Comparison of ENCODE assay signal across 9 cellular contexts in the genomic region with DNA sequence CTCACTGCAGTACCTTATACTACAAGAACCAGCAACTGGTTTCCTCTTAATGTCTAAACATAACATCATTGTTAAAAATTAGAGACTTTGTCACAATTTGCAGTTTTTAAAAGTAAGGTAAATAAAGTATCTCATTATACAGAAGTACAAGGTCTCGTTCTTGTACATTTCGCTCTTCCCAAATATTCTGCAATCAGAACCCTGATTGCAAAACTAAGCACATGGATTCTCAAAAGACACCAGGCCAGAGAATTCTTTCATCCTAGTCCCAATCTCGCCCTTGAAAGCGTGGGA. TPM values are rescaled to one million over a fixed set of nuclear protein-coding genes. Genes with fewer than 3 reads are reported as not detected.
A peak's percentile ranks its signal among the peaks of the same experiment; 100 is the strongest.
DNase-seq lines count a peak whose midpoint lies in the region; ATAC-seq, FAIRE-seq and TF ChIP-seq lines count a peak whose summit lies in the region.
"Had no signal": no experiment of that assay in that cellular context is flagged by ENCODE, and none has a peak within 500 bp of the region (broad histone marks: within the 10 kb centered on the region; RNA-seq: fewer than 3 reads in every experiment).

No MANE protein-coding gene starts in this region.

- H3K79me2 ChIP-seq in SK-N-SH (ENCODE audit: insufficient read depth) = no peaks in the 10 kb centered on the region

- peaks cover 3% of the 10 kb centered on the region for H3F3A ChIP-seq in SK-N-SH (replicated peaks; ENCODE audit: insufficient read depth)

- no peak for TF ChIP-seq RAD21 in SK-N-SH (IDR thresholded peaks at IDR 0.05; ENCODE audit: low read length)

- ATAC-seq in SK-N-SH treated with all-trans-retinoic acid at 6 μM for 48 hours (no peak), HG02981 (IDR thresholded peaks at IDR 0.05; ENCODE audit: unreplicated experiment) (no peak), GM19455 (IDR thresholded peaks at IDR 0.05; ENCODE audit: unreplicated experiment) (no peak), GM21717 (IDR thresholded peaks at IDR 0.05; ENCODE audit: unreplicated experiment) (no peak)

- 57% methylated on average over 2 of the region's 4 CpGs for WGBS in SK-N-SH (ENCODE audit: low lambda C conversion rate)

- H3K27me3 ChIP-seq in SK-N-SH (ENCODE audit: insufficient read depth) = peaks cover 10% of the 10 kb centered on the region

- no peak for TF ChIP-seq EP300 in SK-N-SH (IDR thresholded peaks at IDR 0.05; ENCODE audit: borderline replicate concordance in 1 of 2, low read depth in 1 of 2, low read length in 1 of 2)

- H3K4me3 ChIP-seq in SK-N-SH (ENCODE audit: low read depth in 2 of 2, low read length in 1 of 2) (peak overlapping the region; percentile 56), kidney (ENCODE audit: low read length in 2 of 2) (peak overlapping the region; percentile 66 to 79)

- peak overlapping the region; percentile 81 for H3K4me2 ChIP-seq in SK-N-SH

- H3K36me3 ChIP-seq in SK-N-SH (replicated peaks in 1 of 2; ENCODE audit: control insufficient read depth in 1 of 2, insufficient read depth in 2 of 2, low read length in 1 of 2) (no peaks in the 10 kb centered on the region), kidney (ENCODE audit: control insufficient read depth in 1 of 2, insufficient read depth in 2 of 2, low read length in 2 of 2) (no peaks in the 10 kb centered on the region)

- H3K9me3 ChIP-seq in SK-N-SH = no peaks in the 10 kb centered on the region
- no peaks in the 10 kb centered on the region for H3K9me3 ChIP-seq in kidney (ENCODE audit: control insufficient read depth in 1 of 2, low read length in 2 of 2)

- intact Hi-C loops in kidney (cut with DNase I) = no loop called here

- DNase-seq in SK-N-SH (no peak), amniotic epithelial cell (ENCODE audit: low read depth) (peak; percentile 71), kidney (no peak), substantia nigra (lab: John Stamatoyannopoulos, UW) (no peak)
- DNase-seq: NCI-H2029 had no signal

- H3K4me1 ChIP-seq in SK-N-SH (ENCODE audit: control insufficient read depth in 1 of 2, insufficient read depth in 2 of 2, low read depth in 1 of 2, low read length in 1 of 2) (peaks cover 3% of the 10 kb centered on the region in 2 experiments; a peak in 3 of 4 replicates), kidney (ENCODE audit: control insufficient read depth in 1 of 2, insufficient read depth in 1 of 2, low read depth in 1 of 2, low read length in 2 of 2) (peaks cover 0 to 4% of the 10 kb centered on the region in 2 donors)

- TF ChIP-seq CTCF in SK-N-SH (IDR thresholded peaks at IDR 0.05) (no peak), kidney (IDR thresholded peaks at IDR 0.05; ENCODE audit: borderline replicate concordance, extremely low read depth, insufficient read depth) (no peak)

- POLR2A ChIA-PET in SK-N-SH (lab: Yijun Ruan, JAX) = no interaction called here

- FAIRE-seq in kidney (lab: Jason Lieb, UNC) = no peak

- CTCF ChIA-PET in SK-N-SH (lab: Yijun Ruan, JAX) = no interaction called here

- H4K20me1 ChIP-seq in SK-N-SH (ENCODE audit: insufficient read depth) = no peaks in the 10 kb centered on the region

- peak overlapping the region in 1 of 2 experiments; percentile 22; a peak in 1 of 4 replicates for H3K27ac ChIP-seq in SK-N-SH (ENCODE audit: low read depth in 2 of 2, low read length in 1 of 2)
- H3K27ac ChIP-seq in kidney (ENCODE audit: low read depth in 2 of 2, low read length in 2 of 2) = peak overlapping the region; percentile 34 to 79
- peak overlapping the region; percentile 87 for H3K27ac ChIP-seq in substantia nigra (ENCODE audit: low read depth, low read length, poor library complexity, severe bottlenecking)

- peak overlapping the region; percentile 57 for H3K9ac ChIP-seq in SK-N-SH
- H3K9ac ChIP-seq in kidney (ENCODE audit: low read length in 2 of 2) = peak overlapping the region; percentile 61 to 64

- peak overlapping the region; percentile 83 for H2AFZ ChIP-seq in SK-N-SH (ENCODE audit: low read depth)

- H3K9me2 ChIP-seq in SK-N-SH = no peaks in the 10 kb centered on the region

TF ChIP-seq in SK-N-SH, 30 proteins besides CTCF, POLR2A, EP300 and RAD21 (continues in another document):
- TF ChIP-seq CHD2 (IDR thresholded peaks at IDR 0.05; ENCODE audit: low read length, partially characterized antibody) = no peak
- TF ChIP-seq JUND (IDR thresholded peaks at IDR 0.05) = no peak
- TF ChIP-seq, protein P1, sequence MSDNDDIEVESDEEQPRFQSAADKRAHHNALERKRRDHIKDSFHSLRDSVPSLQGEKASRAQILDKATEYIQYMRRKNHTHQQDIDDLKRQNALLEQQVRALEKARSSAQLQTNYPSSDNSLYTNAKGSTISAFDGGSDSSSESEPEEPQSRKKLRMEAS (IDR thresholded peaks at IDR 0.05; ENCODE audit: low read depth) = no peak
- no peak for TF ChIP-seq SIN3A (IDR thresholded peaks at IDR 0.05; ENCODE audit: borderline replicate concordance, low read depth, low read length)
- no peak for TF ChIP-seq GATA2 (CRISPR knock-in tag; IDR thresholded peaks at IDR 0.05)
- no peak for TF ChIP-seq TAF1 (IDR thresholded peaks at IDR 0.05; ENCODE audit: borderline replicate concordance, low read depth, low read length)
- TF ChIP-seq MXI1 (IDR thresholded peaks at IDR 0.05; ENCODE audit: low read depth, low read length) = no peak
- TF ChIP-seq FOSL2 (IDR thresholded peaks at IDR 0.05; ENCODE audit: borderline replicate concordance, low read depth) = no peak
- no peak for TF ChIP-seq YY1 (IDR thresholded peaks at IDR 0.05; ENCODE audit: low read depth)

TF ChIP-seq in SK-N-SH treated with all-trans-retinoic acid at 6 μM for 48 hours, 23 proteins besides CTCF, POLR2A, EP300 and RAD21:
- TF ChIP-seq ESRRG (CRISPR knock-in tag; IDR thresholded peaks at IDR 0.05) (no peak), ISL1 (CRISPR knock-in tag; IDR thresholded peaks at IDR 0.05) (no peak), TOX (CRISPR knock-in tag; IDR thresholded peaks at IDR 0.05; ENCODE audit: borderline replicate concordance) (no peak), PPARA (CRISPR knock-in tag; IDR thresholded peaks at IDR 0.05; ENCODE audit: borderline replicate concordance) (no peak), ZNF565 (CRISPR knock-in tag; conservative IDR thresholded peaks at IDR 0.05; ENCODE audit: low read depth) (no peak)
- TF ChIP-seq, protein P2, sequence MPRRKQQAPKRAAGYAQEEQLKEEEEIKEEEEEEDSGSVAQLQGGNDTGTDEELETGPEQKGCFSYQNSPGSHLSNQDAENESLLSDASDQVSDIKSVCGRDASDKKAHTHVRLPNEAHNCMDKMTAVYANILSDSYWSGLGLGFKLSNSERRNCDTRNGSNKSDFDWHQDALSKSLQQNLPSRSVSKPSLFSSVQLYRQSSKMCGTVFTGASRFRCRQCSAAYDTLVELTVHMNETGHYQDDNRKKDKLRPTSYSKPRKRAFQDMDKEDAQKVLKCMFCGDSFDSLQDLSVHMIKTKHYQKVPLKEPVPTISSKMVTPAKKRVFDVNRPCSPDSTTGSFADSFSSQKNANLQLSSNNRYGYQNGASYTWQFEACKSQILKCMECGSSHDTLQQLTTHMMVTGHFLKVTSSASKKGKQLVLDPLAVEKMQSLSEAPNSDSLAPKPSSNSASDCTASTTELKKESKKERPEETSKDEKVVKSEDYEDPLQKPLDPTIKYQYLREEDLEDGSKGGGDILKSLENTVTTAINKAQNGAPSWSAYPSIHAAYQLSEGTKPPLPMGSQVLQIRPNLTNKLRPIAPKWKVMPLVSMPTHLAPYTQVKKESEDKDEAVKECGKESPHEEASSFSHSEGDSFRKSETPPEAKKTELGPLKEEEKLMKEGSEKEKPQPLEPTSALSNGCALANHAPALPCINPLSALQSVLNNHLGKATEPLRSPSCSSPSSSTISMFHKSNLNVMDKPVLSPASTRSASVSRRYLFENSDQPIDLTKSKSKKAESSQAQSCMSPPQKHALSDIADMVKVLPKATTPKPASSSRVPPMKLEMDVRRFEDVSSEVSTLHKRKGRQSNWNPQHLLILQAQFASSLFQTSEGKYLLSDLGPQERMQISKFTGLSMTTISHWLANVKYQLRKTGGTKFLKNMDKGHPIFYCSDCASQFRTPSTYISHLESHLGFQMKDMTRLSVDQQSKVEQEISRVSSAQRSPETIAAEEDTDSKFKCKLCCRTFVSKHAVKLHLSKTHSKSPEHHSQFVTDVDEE (CRISPR knock-in tag; IDR thresholded peaks at IDR 0.05) = no peak
- TF ChIP-seq, protein P3, sequence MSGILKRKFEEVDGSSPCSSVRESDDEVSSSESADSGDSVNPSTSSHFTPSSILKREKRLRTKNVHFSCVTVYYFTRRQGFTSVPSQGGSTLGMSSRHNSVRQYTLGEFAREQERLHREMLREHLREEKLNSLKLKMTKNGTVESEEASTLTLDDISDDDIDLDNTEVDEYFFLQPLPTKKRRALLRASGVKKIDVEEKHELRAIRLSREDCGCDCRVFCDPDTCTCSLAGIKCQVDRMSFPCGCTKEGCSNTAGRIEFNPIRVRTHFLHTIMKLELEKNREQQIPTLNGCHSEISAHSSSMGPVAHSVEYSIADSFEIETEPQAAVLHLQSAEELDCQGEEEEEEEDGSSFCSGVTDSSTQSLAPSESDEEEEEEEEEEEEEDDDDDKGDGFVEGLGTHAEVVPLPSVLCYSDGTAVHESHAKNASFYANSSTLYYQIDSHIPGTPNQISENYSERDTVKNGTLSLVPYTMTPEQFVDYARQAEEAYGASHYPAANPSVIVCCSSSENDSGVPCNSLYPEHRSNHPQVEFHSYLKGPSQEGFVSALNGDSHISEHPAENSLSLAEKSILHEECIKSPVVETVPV (CRISPR knock-in tag; IDR thresholded peaks at IDR 0.05) = no peak

RNA-seq across cellular contexts. Expression of a gene that starts 0.4 kb away (rescaled TPM):
- 0.58 and 0.75 TPM in 2 replicates for polyA plus RNA-seq in SK-N-SH (2012; rRNA removed)
- 0.92 and 1.2 TPM in 2 replicates for polyA plus RNA-seq in SK-N-SH (2012; cell fraction: cytosol; rRNA removed)
- 0.46 and 0.62 TPM in 2 replicates for polyA plus RNA-seq in SK-N-SH (2012; cell fraction: nucleus; rRNA removed)
- total RNA-seq in kidney = 12.0 TPM
- polyA plus RNA-seq in kidney (ENCODE audit: insufficient read depth, low read depth, low replicate concordance) = 7.9 TPM
